ENCODE assay signal across 9 cellular contexts in the genomic region with DNA sequence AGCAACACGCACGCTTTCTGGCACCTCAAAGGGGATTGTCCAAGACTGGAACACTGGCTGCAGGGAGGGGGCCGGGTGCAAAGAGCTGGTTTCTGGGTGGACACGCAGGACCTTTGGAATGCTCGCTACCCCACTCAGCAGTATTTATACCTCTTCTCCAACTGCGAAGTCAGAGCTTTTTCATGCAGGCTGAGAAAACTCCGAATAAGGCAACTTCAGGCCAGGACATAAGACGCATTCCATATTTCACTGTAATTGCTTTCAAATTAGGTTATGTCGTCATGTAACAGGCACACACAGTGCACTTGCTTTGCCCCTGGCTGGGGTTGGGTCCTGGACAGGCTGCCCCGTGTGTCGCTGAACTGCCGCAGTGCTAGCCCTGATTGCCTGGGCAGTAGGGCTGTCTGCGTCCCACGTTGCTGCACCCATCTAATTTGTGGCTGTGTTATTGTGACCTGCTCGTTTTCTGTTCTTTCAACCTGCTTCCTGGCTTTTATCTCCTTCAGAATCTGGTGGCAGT. TPM values are rescaled to one million over a fixed set of nuclear protein-coding genes. Genes with fewer than 3 reads are reported as not detected.
DNase-seq lines count a peak whose midpoint lies in the region; ATAC-seq and TF ChIP-seq lines count a peak whose summit lies in the region.
"Had no signal": no experiment of that assay in that cellular context is flagged by ENCODE, and none has a peak within 500 bp of the region (broad histone marks: within the 10 kb centered on the region; RNA-seq: fewer than 3 reads in every experiment).

No MANE protein-coding gene starts in this region.

- TF ChIP-seq CTCF in Calu3 (IDR thresholded peaks at IDR 0.05; ENCODE audit: unreplicated experiment) (no peak), activated B cell treated with CpG ODN at 0.5 μM for 24 hours (IDR thresholded peaks at IDR 0.05) (no peak), psoas muscle (IDR thresholded peaks at IDR 0.05) (no peak)

- H3K9me3 Mint-ChIP-seq in Calu3 (ENCODE audit: low read depth, unreplicated experiment): no peaks in the 10 kb centered on the region
- no peaks in the 10 kb centered on the region for H3K9me3 Mint-ChIP-seq in activated B cell treated with CpG ODN at 0.5 μM for 24 hours

- peaks cover 95% of the 10 kb centered on the region for H3K4me1 Mint-ChIP-seq in Calu3 (ENCODE audit: low read depth, unreplicated experiment)
- peaks cover 74% of the 10 kb centered on the region for H3K4me1 Mint-ChIP-seq in activated B cell treated with CpG ODN at 0.5 μM for 24 hours

- H3K4me3 ChIP-seq in psoas muscle: no peak overlapping the region

- H3K4me3 Mint-ChIP-seq in Calu3 (ENCODE audit: low read depth, unreplicated experiment) (peak overlapping the region; percentile 69), activated B cell treated with CpG ODN at 0.5 μM for 24 hours (no peak overlapping the region)

- intact Hi-C loops in Calu3 (cut with micrococcal nuclease; ENCODE audit: unreplicated experiment) (loop anchor here (2.0 kb wide), 2 partner anchors 25 to 33 kb away; no protein-coding TSS in a partner anchor), activated B cell treated with CpG ODN at 0.5 μM for 24 hours (cut with micrococcal nuclease) (no loop called here), Right ventricle myocardium superior (cut with DNase I) (no loop called here), psoas muscle (cut with DNase I) (loop anchor here (5.0 kb wide), 1 partner anchor 40 kb away; no protein-coding TSS in a partner anchor)

- POLR2A ChIA-PET in activated B cell treated with CpG ODN at 0.5 μM for 24 hours (lab: Charles Lee): no interaction called here

- no peaks in the 10 kb centered on the region for H3K9me3 ChIP-seq in psoas muscle

- H3K27me3 Mint-ChIP-seq in Calu3 (ENCODE audit: unreplicated experiment) (no peaks in the 10 kb centered on the region), activated B cell treated with CpG ODN at 0.5 μM for 24 hours (no peaks in the 10 kb centered on the region)

- DNase-seq in Calu3 (peak; percentile 80), activated B cell treated with CpG ODN at 0.5 μM for 24 hours (no peak), Right ventricle myocardium superior (no peak), psoas muscle (peak; percentile 67 to 85), cerebellar nuclear complex (lab: John Stamatoyannopoulos, UW) (no peak), iPS-NIHi7 (ENCODE audit: extremely low spot score) (no peak)
- DNase-seq: NCI-H1048 had no signal

- no TSS peak for BruUV-seq in Calu3 (replicated peaks; lab: Mats Ljungman, UMichigan)

- peak overlapping the region; percentile 98 for H3K27ac ChIP-seq in psoas muscle

- no peaks in the 10 kb centered on the region for H3K27me3 ChIP-seq in psoas muscle (ENCODE audit: insufficient read depth in 3 of 3, low read length in 2 of 3)

- H3K27ac Mint-ChIP-seq in Calu3 (ENCODE audit: unreplicated experiment): peak overlapping the region; percentile 100
- H3K27ac Mint-ChIP-seq in activated B cell treated with CpG ODN at 0.5 μM for 24 hours: peak overlapping the region; percentile 61

- WGBS in psoas muscle, 3 donors: 26 to 56% (median 34%) methylated on average over 15 of the region's 15 CpGs

- ATAC-seq in activated B cell treated with CpG ODN at 0.5 μM for 24 hours (ENCODE audit: low read depth) (no peak), Right ventricle myocardium superior (ENCODE audit: poor library complexity) (peak; percentile 51), psoas muscle (peak; percentile 76 to 85 (median 76)), GM19397 (IDR thresholded peaks at IDR 0.05; ENCODE audit: unreplicated experiment) (no peak), HG03196 (IDR thresholded peaks at IDR 0.05; ENCODE audit: unreplicated experiment) (no peak)

- H3K36me3 Mint-ChIP-seq in Calu3 (ENCODE audit: insufficient read depth, unreplicated experiment) (peaks cover 100% of the 10 kb centered on the region), activated B cell treated with CpG ODN at 0.5 μM for 24 hours (ENCODE audit: low read depth) (peaks cover 16% of the 10 kb centered on the region)

- H3K36me3 ChIP-seq in psoas muscle (ENCODE audit: insufficient read depth in 1 of 2, low read depth in 1 of 2): peaks cover 0 to 5% of the 10 kb centered on the region in 2 donors

- H3K4me1 ChIP-seq in psoas muscle: peaks cover 75% of the 10 kb centered on the region

- CTCF ChIA-PET in Calu3 (lab: Charles Lee) (interaction anchor here (0.6 to 4.5 kb wide), 5 partner anchors 8 to 33 kb away, joined by 3 to 19 read pairs (median 4); no protein-coding TSS in a partner anchor), activated B cell treated with CpG ODN at 0.5 μM for 24 hours (lab: Charles Lee) (no interaction called here)

RNA-seq across cellular contexts. Expression of a gene that starts 44.5 kb away (rescaled TPM):
- 1,462 and 1,577 TPM in 2 replicates for total RNA-seq in Calu3 (2022)
- total RNA-seq in activated B cell treated with CpG ODN at 0.5 μM for 24 hours: 197 and 198 TPM in 2 replicates
- 125 TPM for total RNA-seq in Right ventricle myocardium superior
- total RNA-seq in psoas muscle: 100 to 1,000 TPM in 1 of 4 donors, 10 to 100 TPM in 3; 79.9 to 127 (median 89.2) TPM
- 10 to 100 TPM; 38.3 to 45.2 (median 43.0) TPM for polyA plus RNA-seq in psoas muscle

RNA-seq across cellular contexts. Expression of a gene that starts 52.3 kb away (rescaled TPM):
- total RNA-seq in Calu3 (2022): 14.5 and 14.7 TPM in 2 replicates
- total RNA-seq in activated B cell treated with CpG ODN at 0.5 μM for 24 hours: 12.4 and 14.9 TPM in 2 replicates
- not detected for total RNA-seq in Right ventricle myocardium superior
- total RNA-seq in psoas muscle: under 1 TPM; 0.32 to 0.64 (median 0.52) TPM
- polyA plus RNA-seq in psoas muscle: under 1 TPM; 0.27 to 0.35 (median 0.34) TPM

Comparison
In these comparisons a context has a peak if more than half of its experiments do, and no peak if none do; other contexts are left out.
1. DNase-seq: peak in Calu3 (single experiment) and psoas muscle (2 of 2); none in activated B cell treated with CpG ODN at 0.5 μM for 24 hours (single experiment), Right ventricle myocardium superior (single experiment), cerebellar nuclear complex (0 of 2) and iPS-NIHi7 (single experiment).
2. ATAC-seq: peak in Right ventricle myocardium superior (single experiment) and psoas muscle (4 of 4); none in activated B cell treated with CpG ODN at 0.5 μM for 24 hours (single experiment), GM19397 (single experiment) and HG03196 (single experiment).
3. intact Hi-C loops: an anchor here in Calu3 (2.0 kb wide) and psoas muscle (5.0 kb wide); none called in activated B cell treated with CpG ODN at 0.5 μM for 24 hours and Right ventricle myocardium superior.